Comparison of ENCODE assay signal across 36 cellular contexts in the genomic region with DNA sequence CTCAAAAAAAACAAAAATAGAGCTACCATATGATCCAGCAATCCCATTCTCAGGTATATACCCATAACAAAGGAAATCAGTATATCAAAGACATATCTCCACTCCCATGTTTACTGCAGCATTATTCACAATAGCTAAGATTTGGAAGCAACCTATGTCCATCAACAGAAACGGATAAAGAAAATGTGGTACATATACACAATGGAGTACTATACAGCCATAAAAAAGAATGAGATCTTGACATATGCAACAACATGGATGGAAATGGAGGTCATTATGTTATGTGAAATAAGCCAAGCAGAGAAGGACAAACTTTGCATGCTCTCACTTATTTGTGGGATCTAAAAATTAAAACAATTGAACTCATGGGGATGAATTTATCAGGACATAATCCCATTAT.
"Had no signal": no experiment of that assay in that cellular context is flagged by ENCODE, and none has a peak within 500 bp of the region (broad histone marks: within the 10 kb centered on the region; RNA-seq: fewer than 3 reads in every experiment).

No MANE protein-coding gene starts in this region.

- H3K4me3 ChIP-seq: adrenal gland, body of pancreas, esophagus muscularis mucosa, gastrocnemius medialis, heart left ventricle had no signal

- H3K36me3 ChIP-seq: adrenal gland, esophagus muscularis mucosa, gastrocnemius medialis, heart left ventricle, WERI-Rb-1 had no signal

- ATAC-seq: activated CD4-positive, alpha-beta T cell treated with anti-CD3 and anti-CD28 coated beads for 36 hours; activated CD8-positive, alpha-beta memory T cell treated with anti-CD3 and anti-CD28 coated beads, Interleukin-2, amount 10 ng/mL, durations not matched to agents 7 days and 5 days; activated CD8-positive, alpha-beta T cell treated with anti-CD3 and anti-CD28 coated beads, Interleukin-2, amount 10 ng/mL, durations not matched to agents 7 days and 5 days; activated naive CD8-positive, alpha-beta T cell treated with anti-CD3 and anti-CD28 coated beads, Interleukin-2, amount 50 U/mL, for 24 hours; body of pancreas; effector memory CD8-positive, alpha-beta T cell; foreskin keratinocyte; gastrocnemius medialis; heart left ventricle had no signal

- FAIRE-seq: colon had no signal

- DNase-seq: activated CD4-positive, alpha-beta memory T cell treated with anti-CD3 and anti-CD28 coated beads for 36 hours; activated CD4-positive, alpha-beta T cell treated with anti-CD3 and anti-CD28 coated beads for 36 hours; activated CD4-positive, alpha-beta T cell treated with anti-CD3 and anti-CD28 coated beads, Interleukin-2, amount 10 ng/mL, durations not matched to agents 24 days and 14 days; activated CD4-positive, CD25-positive, alpha-beta regulatory T cell; activated CD4-positive, CD25-positive, alpha-beta regulatory T cell treated with anti-CD3 and anti-CD28 coated beads, Interleukin-2, amount 50 U/mL, for 72 hours; activated CD8-positive, alpha-beta memory T cell treated with anti-CD3 and anti-CD28 coated beads, Interleukin-2, amount 10 ng/mL, durations not matched to agents 7 days and 5 days; activated CD8-positive, alpha-beta memory T cell treated with anti-CD3 and anti-CD28 coated beads, Interleukin-2, amount 50 U/mL, for 4 hours; activated CD8-positive, alpha-beta T cell treated with anti-CD3 and anti-CD28 coated beads, Interleukin-2, amount 10 ng/mL, durations not matched to agents 7 days and 5 days; activated effector memory CD4-positive, alpha-beta T cell treated with anti-CD3 and anti-CD28 coated beads, Interleukin-2, amount 50 U/mL, for 16 hours; activated naive CD4-positive, alpha-beta T cell treated with anti-CD3 and anti-CD28 coated beads for 36 hours; activated naive CD8-positive, alpha-beta T cell treated with anti-CD3 and anti-CD28 coated beads for 36 hours; activated naive CD8-positive, alpha-beta T cell treated with anti-CD3 and anti-CD28 coated beads, Interleukin-2, amount 50 U/mL, for 24 hours; activated T-cell treated with anti-CD3 and anti-CD28 coated beads, Interleukin-2, amount 50 U/mL, for 1 hour; activated T-cell treated with anti-CD3 and anti-CD28 coated beads, Interleukin-2, amount 50 U/mL, for 48 hours; adrenal gland; amygdala; aorta; body of pancreas; caudate nucleus; cortex of kidney; dermis blood vessel endothelial cell; effector CD4-positive, alpha-beta T cell; effector memory CD8-positive, alpha-beta T cell; erythroblast; foreskin keratinocyte; gastrocnemius medialis; glutamatergic neuron; heart left ventricle; T1000; WERI-Rb-1 had no signal

- H3K27ac ChIP-seq: adrenal gland, body of pancreas, esophagus muscularis mucosa, foreskin keratinocyte, gastrocnemius medialis, heart left ventricle, WERI-Rb-1 had no signal

- H3K27me3 ChIP-seq: adrenal gland, body of pancreas, esophagus muscularis mucosa, foreskin keratinocyte, gastrocnemius medialis, heart left ventricle had no signal

- H3K27me3 Mint-ChIP-seq: activated CD4-positive, alpha-beta memory T cell treated with anti-CD3 and anti-CD28 coated beads for 36 hours; activated CD4-positive, alpha-beta T cell treated with anti-CD3 and anti-CD28 coated beads for 36 hours; activated CD8-positive, alpha-beta memory T cell treated with anti-CD3 and anti-CD28 coated beads, Interleukin-2, amount 10 ng/mL, durations not matched to agents 7 days and 5 days; activated naive CD4-positive, alpha-beta T cell treated with anti-CD3 and anti-CD28 coated beads, Interleukin-2, amount 50 U/mL, for 24 hours; activated naive CD8-positive, alpha-beta T cell treated with anti-CD3 and anti-CD28 coated beads for 36 hours; activated naive CD8-positive, alpha-beta T cell treated with anti-CD3 and anti-CD28 coated beads, Interleukin-2, amount 50 U/mL, for 24 hours; effector memory CD8-positive, alpha-beta T cell had no signal

- H3K4me1 ChIP-seq: body of pancreas, foreskin keratinocyte, gastrocnemius medialis had no signal

- H3K4me3 Mint-ChIP-seq: activated CD4-positive, alpha-beta memory T cell treated with anti-CD3 and anti-CD28 coated beads for 36 hours; activated CD4-positive, alpha-beta T cell treated with anti-CD3 and anti-CD28 coated beads for 36 hours; activated CD4-positive, alpha-beta T cell treated with anti-CD3 and anti-CD28 coated beads, Interleukin-2, amount 10 ng/mL, durations not matched to agents 24 days and 14 days; activated CD8-positive, alpha-beta memory T cell treated with anti-CD3 and anti-CD28 coated beads, Interleukin-2, amount 10 ng/mL, durations not matched to agents 7 days and 5 days; activated CD8-positive, alpha-beta T cell treated with anti-CD3 and anti-CD28 coated beads, Interleukin-2, amount 10 ng/mL, durations not matched to agents 7 days and 5 days; activated naive CD4-positive, alpha-beta T cell treated with anti-CD3 and anti-CD28 coated beads for 36 hours; activated naive CD4-positive, alpha-beta T cell treated with anti-CD3 and anti-CD28 coated beads, Interleukin-2, amount 50 U/mL, for 24 hours; activated naive CD8-positive, alpha-beta T cell treated with anti-CD3 and anti-CD28 coated beads for 36 hours; activated naive CD8-positive, alpha-beta T cell treated with anti-CD3 and anti-CD28 coated beads, Interleukin-2, amount 50 U/mL, for 24 hours; activated T-helper 1 cell treated with anti-CD3 and anti-CD28 coated beads, Interleukin-12 subunit alpha, Interleukin-12 subunit beta, Interleukin-2, Interleukin-4 antibody, amounts not matched to agents 30 ng/mL and 10 ng/mL and 1 ng/mL, durations not matched to agents 14 hours and 24 hours and 36 hours; effector memory CD8-positive, alpha-beta T cell; T-helper 2 cell treated with Interferon-gamma antibody and Interleukin-4, amounts not matched to agents 5 μg/mL and 100 μg/mL, for 36 hours had no signal

- H3K27ac Mint-ChIP-seq: activated CD4-positive, alpha-beta memory T cell treated with anti-CD3 and anti-CD28 coated beads for 36 hours; activated CD4-positive, alpha-beta T cell treated with anti-CD3 and anti-CD28 coated beads for 36 hours; activated CD4-positive, alpha-beta T cell treated with anti-CD3 and anti-CD28 coated beads, Interleukin-2, amount 10 ng/mL, durations not matched to agents 24 days and 14 days; activated CD8-positive, alpha-beta memory T cell treated with anti-CD3 and anti-CD28 coated beads, Interleukin-2, amount 10 ng/mL, durations not matched to agents 7 days and 5 days; activated CD8-positive, alpha-beta T cell treated with anti-CD3 and anti-CD28 coated beads, Interleukin-2, amount 10 ng/mL, durations not matched to agents 7 days and 5 days; activated naive CD4-positive, alpha-beta T cell treated with anti-CD3 and anti-CD28 coated beads for 36 hours; activated naive CD4-positive, alpha-beta T cell treated with anti-CD3 and anti-CD28 coated beads, Interleukin-2, amount 50 U/mL, for 24 hours; activated naive CD8-positive, alpha-beta T cell treated with anti-CD3 and anti-CD28 coated beads for 36 hours; activated naive CD8-positive, alpha-beta T cell treated with anti-CD3 and anti-CD28 coated beads, Interleukin-2, amount 50 U/mL, for 24 hours; activated T-helper 1 cell treated with anti-CD3 and anti-CD28 coated beads, Interleukin-12 subunit alpha, Interleukin-12 subunit beta, Interleukin-2, Interleukin-4 antibody, amounts not matched to agents 30 ng/mL and 10 ng/mL and 1 ng/mL, durations not matched to agents 14 hours and 24 hours and 36 hours; activated T-helper 2 cell treated with anti-CD3 and anti-CD28 coated beads, Interferon-gamma antibody, Interleukin-2, Interleukin-4, amounts not matched to agents 10 μg/mL and 5 μg/mL and 100 μg/mL, durations not matched to agents 14 hours and 24 hours and 36 hours; effector memory CD8-positive, alpha-beta T cell; T-helper 2 cell treated with Interferon-gamma antibody and Interleukin-4, amounts not matched to agents 5 μg/mL and 100 μg/mL, for 36 hours had no signal
